2 cellular contexts compared by ENCODE assay signal in the genomic region with DNA sequence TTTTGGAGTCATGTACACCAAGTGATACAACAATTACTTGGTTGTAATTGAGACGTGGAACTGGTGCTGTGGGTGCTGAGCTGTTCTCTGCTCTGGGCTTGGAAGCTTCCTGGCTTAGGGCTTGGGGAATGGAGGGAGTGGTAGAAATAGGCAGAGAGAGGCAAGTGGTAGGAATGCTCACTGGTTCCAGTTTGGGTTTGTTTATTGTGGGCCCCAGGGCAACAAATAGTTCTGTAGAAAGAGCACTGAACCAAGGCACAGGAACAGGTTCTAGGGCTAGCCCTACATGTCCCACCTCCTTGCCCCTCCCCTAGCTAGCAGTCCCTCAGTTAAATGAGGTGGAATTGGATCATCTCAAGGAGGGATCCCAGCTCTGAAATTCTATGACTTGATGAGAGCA.
TF ChIP-seq lines count a peak whose summit lies in the region.

No MANE protein-coding gene starts in this region.

TF ChIP-seq in H1, 55 proteins besides CTCF, POLR2A, EP300 and RAD21:
- TF ChIP-seq SP4 (IDR thresholded peaks at IDR 0.05; ENCODE audit: low read length), result no peak
- no peak for TF ChIP-seq CHD2 (IDR thresholded peaks at IDR 0.05; ENCODE audit: low read length)
- TF ChIP-seq JUND (IDR thresholded peaks at IDR 0.05; ENCODE audit: low read length), result no peak
- TF ChIP-seq SP2 (IDR thresholded peaks at IDR 0.05; ENCODE audit: low read length), result no peak
- TF ChIP-seq, protein P1, sequence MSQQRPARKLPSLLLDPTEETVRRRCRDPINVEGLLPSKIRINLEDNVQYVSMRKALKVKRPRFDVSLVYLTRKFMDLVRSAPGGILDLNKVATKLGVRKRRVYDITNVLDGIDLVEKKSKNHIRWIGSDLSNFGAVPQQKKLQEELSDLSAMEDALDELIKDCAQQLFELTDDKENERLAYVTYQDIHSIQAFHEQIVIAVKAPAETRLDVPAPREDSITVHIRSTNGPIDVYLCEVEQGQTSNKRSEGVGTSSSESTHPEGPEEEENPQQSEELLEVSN (IDR thresholded peaks at IDR 0.05), result no peak
- no peak for TF ChIP-seq RBBP5 (IDR thresholded peaks at IDR 0.05; ENCODE audit: borderline replicate concordance, low read depth, low read length)
- no peak for TF ChIP-seq KDM1A (IDR thresholded peaks at IDR 0.05; ENCODE audit: borderline replicate concordance, low read length)
- no peak for TF ChIP-seq SUZ12 (IDR thresholded peaks at IDR 0.05; ENCODE audit: low read length)
- no peak for TF ChIP-seq NANOG (IDR thresholded peaks at IDR 0.05; ENCODE audit: insufficient read depth, low read depth, low read length, poor library complexity, severe bottlenecking)
- TF ChIP-seq CTBP2 (IDR thresholded peaks at IDR 0.05; ENCODE audit: borderline replicate concordance, insufficient read depth, insufficient read length, low read length), result no peak
- TF ChIP-seq, protein P2, sequence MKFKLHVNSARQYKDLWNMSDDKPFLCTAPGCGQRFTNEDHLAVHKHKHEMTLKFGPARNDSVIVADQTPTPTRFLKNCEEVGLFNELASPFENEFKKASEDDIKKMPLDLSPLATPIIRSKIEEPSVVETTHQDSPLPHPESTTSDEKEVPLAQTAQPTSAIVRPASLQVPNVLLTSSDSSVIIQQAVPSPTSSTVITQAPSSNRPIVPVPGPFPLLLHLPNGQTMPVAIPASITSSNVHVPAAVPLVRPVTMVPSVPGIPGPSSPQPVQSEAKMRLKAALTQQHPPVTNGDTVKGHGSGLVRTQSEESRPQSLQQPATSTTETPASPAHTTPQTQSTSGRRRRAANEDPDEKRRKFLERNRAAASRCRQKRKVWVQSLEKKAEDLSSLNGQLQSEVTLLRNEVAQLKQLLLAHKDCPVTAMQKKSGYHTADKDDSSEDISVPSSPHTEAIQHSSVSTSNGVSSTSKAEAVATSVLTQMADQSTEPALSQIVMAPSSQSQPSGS (IDR thresholded peaks at IDR 0.05; ENCODE audit: low read length), result no peak
- no peak for TF ChIP-seq SRF (IDR thresholded peaks at IDR 0.05; ENCODE audit: low read depth, low read length)
- TF ChIP-seq CEBPB (IDR thresholded peaks at IDR 0.05; ENCODE audit: low read depth, low read length), result no peak
- no peak for TF ChIP-seq ZNF274 (IDR thresholded peaks at IDR 0.05; ENCODE audit: borderline replicate concordance, extremely low read depth, low read length)
- no peak for TF ChIP-seq EGR1 (IDR thresholded peaks at IDR 0.05; ENCODE audit: borderline replicate concordance, low read depth, low read length)
- TF ChIP-seq KDM4A (IDR thresholded peaks at IDR 0.05; ENCODE audit: low read depth, low read length, severe bottlenecking), result no peak
- TF ChIP-seq TCF12 (IDR thresholded peaks at IDR 0.05; ENCODE audit: low read depth, low read length), result no peak
- no peak for TF ChIP-seq TEAD4 (IDR thresholded peaks at IDR 0.05; ENCODE audit: low read depth, low read length)
TF ChIP-seq in H1: peak in this region for 0.

TF ChIP-seq in GM23338, 12 proteins besides CTCF, POLR2A, EP300 and RAD21:
- no peak for TF ChIP-seq ZNF331 (CRISPR knock-in tag; IDR thresholded peaks at IDR 0.05; ENCODE audit: low read depth)
- no peak for TF ChIP-seq CREB1 (CRISPR knock-in tag; IDR thresholded peaks at IDR 0.05; ENCODE audit: low read depth)
- TF ChIP-seq EZH2 (IDR thresholded peaks at IDR 0.05; ENCODE audit: low read depth, unreplicated experiment), result no peak
- TF ChIP-seq, protein P3, sequence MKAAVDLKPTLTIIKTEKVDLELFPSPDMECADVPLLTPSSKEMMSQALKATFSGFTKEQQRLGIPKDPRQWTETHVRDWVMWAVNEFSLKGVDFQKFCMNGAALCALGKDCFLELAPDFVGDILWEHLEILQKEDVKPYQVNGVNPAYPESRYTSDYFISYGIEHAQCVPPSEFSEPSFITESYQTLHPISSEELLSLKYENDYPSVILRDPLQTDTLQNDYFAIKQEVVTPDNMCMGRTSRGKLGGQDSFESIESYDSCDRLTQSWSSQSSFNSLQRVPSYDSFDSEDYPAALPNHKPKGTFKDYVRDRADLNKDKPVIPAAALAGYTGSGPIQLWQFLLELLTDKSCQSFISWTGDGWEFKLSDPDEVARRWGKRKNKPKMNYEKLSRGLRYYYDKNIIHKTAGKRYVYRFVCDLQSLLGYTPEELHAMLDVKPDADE (IDR thresholded peaks at IDR 0.05), result no peak
- no peak for TF ChIP-seq POLR2AphosphoS5 (IDR thresholded peaks at IDR 0.05; ENCODE audit: low read depth)
- TF ChIP-seq JUNB (IDR thresholded peaks at IDR 0.05; ENCODE audit: unreplicated experiment), result no peak
- no peak for TF ChIP-seq NANOG (IDR thresholded peaks at IDR 0.05; ENCODE audit: borderline replicate concordance)
